ENCODE assay signal across 21 cellular contexts in the genomic region with DNA sequence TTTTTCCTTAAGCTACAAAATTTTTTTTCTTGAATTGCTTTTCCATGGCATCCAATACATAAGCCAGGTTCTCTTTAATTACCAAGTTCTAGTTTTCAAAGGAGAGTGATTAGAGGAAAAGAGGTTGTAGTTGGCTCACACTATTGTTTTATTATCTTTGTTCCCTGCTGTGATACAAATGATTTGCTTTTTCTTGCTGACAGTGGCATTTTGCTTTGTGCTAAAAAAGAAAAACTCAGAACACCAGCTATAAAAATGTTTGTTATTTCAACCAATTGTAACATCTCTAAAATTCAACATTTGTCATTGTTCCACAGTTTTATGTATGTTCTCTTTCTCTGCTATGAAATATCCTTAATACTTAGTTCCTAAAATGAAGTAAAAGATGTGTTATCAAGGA.
DNase-seq lines count a peak whose midpoint lies in the region; ATAC-seq, FAIRE-seq and TF ChIP-seq lines count a peak whose summit lies in the region.
"Had no signal": no experiment of that assay in that cellular context is flagged by ENCODE, and none has a peak within 500 bp of the region (broad histone marks: within the 10 kb centered on the region; RNA-seq: fewer than 3 reads in every experiment).

No MANE protein-coding gene starts in this region.

- TF ChIP-seq RAD21 in A549 (conservative IDR thresholded peaks at IDR 0.05 in 1 of 2, IDR thresholded peaks at IDR 0.05 in 1 of 2): no peak
- TF ChIP-seq RAD21 in IMR-90 (IDR thresholded peaks at IDR 0.05; ENCODE audit: low read length): no peak

- H3K27ac ChIP-seq in A549 (no peak overlapping the region), IMR-90 (ENCODE audit: insufficient read depth, low read length) (no peak overlapping the region), mesendoderm (ENCODE audit: low read depth, low read length) (no peak overlapping the region)
- H3K27ac ChIP-seq: BLaER1 treated with 17β-estradiol and CSF1 and Interleukin-3, amounts not matched to agents 10 nM and 100 nM; C4-2B had no signal

- CTCF ChIA-PET in A549 (lab: Yijun Ruan, JAX): no interaction called here
- CTCF ChIA-PET in IMR-90 (lab: Yijun Ruan, JAX): interaction anchor here (0.6 to 0.7 kb wide), 2 partner anchors 9 to 26 kb away, joined by 3 to 4 read pairs; no protein-coding TSS in a partner anchor
- CTCF ChIA-PET in GM10248 (lab: Yijun Ruan, JAX): no interaction called here

- dilution Hi-C loops in IMR-90 (cut with HindIII; ENCODE audit: low sequenced_read_pairs, unreplicated experiment): no loop called here

- H3K4me1 ChIP-seq in A549: no peaks in the 10 kb centered on the region
- no peaks in the 10 kb centered on the region for H3K4me1 ChIP-seq in IMR-90 (ENCODE audit: control insufficient read depth, insufficient read depth, low read length)
- H3K4me1 ChIP-seq in mesendoderm (ENCODE audit: control insufficient read depth, low read depth, low read length): peaks cover 2% of the 10 kb centered on the region
- H3K4me1 ChIP-seq: BLaER1 treated with 17β-estradiol and CSF1 and Interleukin-3, amounts not matched to agents 10 nM and 100 nM; Caco-2 had no signal

- no peak overlapping the region for H2BK20ac ChIP-seq in IMR-90 (ENCODE audit: low read depth, low read length)

- H3K4ac ChIP-seq in IMR-90 (ENCODE audit: low read depth, low read length) (no peak overlapping the region), mesendoderm (ENCODE audit: low read depth, low read length) (no peak overlapping the region)

- FAIRE-seq in A549 (lab: Jason Lieb, UNC): no peak
- FAIRE-seq: A204.1, D721Med, G401.6, GM12878, GM12892, GM18507 had no signal

- TF ChIP-seq EP300 in A549 (IDR thresholded peaks at IDR 0.05): no peak

- H4K20me1 ChIP-seq in IMR-90 (ENCODE audit: insufficient read depth, low read length): no peaks in the 10 kb centered on the region
- H4K20me1 ChIP-seq: BLaER1 treated with 17β-estradiol and CSF1 and Interleukin-3, amounts not matched to agents 10 nM and 100 nM had no signal

- POLR2A ChIA-PET in A549 (lab: Yijun Ruan, JAX) (no interaction called here), IMR-90 (lab: Charles Lee; ENCODE audit: unreplicated experiment) (no interaction called here), GM10248 (lab: Yijun Ruan, JAX) (no interaction called here)

- no peaks in the 10 kb centered on the region for H3K79me2 ChIP-seq in mesendoderm (ENCODE audit: control insufficient read depth, insufficient read depth, low read length)

- no peak overlapping the region for H2AK9ac ChIP-seq in IMR-90 (replicated peaks; ENCODE audit: low read depth, low read length, poor library complexity)

- H3K9me3 ChIP-seq in A549 (no peaks in the 10 kb centered on the region), IMR-90 (ENCODE audit: control insufficient read depth, insufficient read depth, low read length) (no peaks in the 10 kb centered on the region)
- H3K9me3 ChIP-seq: BLaER1 treated with 17β-estradiol and CSF1 and Interleukin-3, amounts not matched to agents 10 nM and 100 nM; Caco-2 had no signal

- H2BK15ac ChIP-seq in IMR-90 (ENCODE audit: low read depth, low read length) (no peak overlapping the region), mesendoderm (replicated peaks; ENCODE audit: low read depth) (no peak overlapping the region)

- no peak overlapping the region for H3K56ac ChIP-seq in IMR-90 (ENCODE audit: extremely low read depth, insufficient read depth, low read length)
- no peak overlapping the region for H3K56ac ChIP-seq in mesendoderm (ENCODE audit: low read length)

- H2AFZ ChIP-seq in IMR-90 (replicated peaks; ENCODE audit: low read length, poor library complexity): no peak overlapping the region

- H3K18ac ChIP-seq in IMR-90 (ENCODE audit: low read depth, low read length): no peak overlapping the region
- H3K18ac ChIP-seq in mesendoderm (ENCODE audit: low read length): no peak overlapping the region

- no peak overlapping the region for H4K8ac ChIP-seq in IMR-90 (ENCODE audit: low read depth in 2 of 2, low read length in 2 of 2)
- no peak overlapping the region for H4K8ac ChIP-seq in mesendoderm (ENCODE audit: low read depth, low read length)

- H4K91ac ChIP-seq in IMR-90 (ENCODE audit: insufficient read depth, low read depth, low read length): no peak overlapping the region

- H3K9ac ChIP-seq in IMR-90 (ENCODE audit: low read depth, low read length): no peak overlapping the region
- H3K9ac ChIP-seq in mesendoderm (ENCODE audit: low read length): no peak overlapping the region
- H3K9ac ChIP-seq: BLaER1 treated with 17β-estradiol and CSF1 and Interleukin-3, amounts not matched to agents 10 nM and 100 nM had no signal

- TF ChIP-seq CTCF in A549 (IDR thresholded peaks at IDR 0.05) (no peak), IMR-90 (conservative IDR thresholded peaks at IDR 0.05; ENCODE audit: low read depth, low read length) (no peak), GM10248 (IDR thresholded peaks at IDR 0.05; ENCODE audit: control extremely low read depth, extremely low read depth, low read depth, missing control alignments) (no peak)

- H3K9me1 ChIP-seq in IMR-90 (ENCODE audit: insufficient read depth, low read length): no peaks in the 10 kb centered on the region

- no peaks in the 10 kb centered on the region for H3K27me3 ChIP-seq in IMR-90 (ENCODE audit: control insufficient read depth, insufficient read depth, low read length)
- H3K27me3 ChIP-seq in mesendoderm (ENCODE audit: insufficient read depth, low read length, poor library complexity): no peaks in the 10 kb centered on the region
- H3K27me3 ChIP-seq: BLaER1 treated with 17β-estradiol and CSF1 and Interleukin-3, amounts not matched to agents 10 nM and 100 nM had no signal

- intact Hi-C loops in IMR-90 (cut with micrococcal nuclease): no loop called here

- ATAC-seq in A549 (no peak), IMR-90 (ENCODE audit: low read depth) (no peak)
- ATAC-seq: CD8-positive, alpha-beta T cell; GM12878 had no signal

- H4K5ac ChIP-seq in IMR-90 (ENCODE audit: low read depth, low read length): no peak overlapping the region
- H4K5ac ChIP-seq in mesendoderm (ENCODE audit: low read length): no peak overlapping the region

- H3K4me2 ChIP-seq in A549: no peak overlapping the region
- no peak overlapping the region for H3K4me2 ChIP-seq in IMR-90 (ENCODE audit: low read depth, low read length)
- no peak overlapping the region for H3K4me2 ChIP-seq in mesendoderm (ENCODE audit: low read length)
- H3K4me2 ChIP-seq: BLaER1 treated with 17β-estradiol and CSF1 and Interleukin-3, amounts not matched to agents 10 nM and 100 nM had no signal

- H3K23ac ChIP-seq in IMR-90 (ENCODE audit: low read depth, low read length) (no peak overlapping the region), mesendoderm (ENCODE audit: low read length) (no peak overlapping the region)

- DNase-seq in A549 (ENCODE audit: low read depth in 1 of 2, low spot score in 1 of 2) (no peak), IMR-90 (no peak), mesendoderm (peak; percentile 45), GM10248 (ENCODE audit: extremely low spot score) (no peak), iPS-NIHi11 (ENCODE audit: low spot score) (no peak)
- DNase-seq: 8988T; AML-193; Caco-2; Calu3; CD4-positive, alpha-beta T cell; CD8-positive, alpha-beta T cell; DMS79 treated with DMSO at 0.1 percent for 48 hours; GF-D8 had no signal

- no peak overlapping the region for H3K14ac ChIP-seq in IMR-90 (replicated peaks; ENCODE audit: low read depth, low read length)

- H2BK5ac ChIP-seq in IMR-90 (ENCODE audit: low read depth, low read length, poor library complexity, severe bottlenecking) (no peak overlapping the region), mesendoderm (ENCODE audit: low read length) (no peak overlapping the region)

- H3K36me3 ChIP-seq in IMR-90 (ENCODE audit: control insufficient read depth, insufficient read depth, low read length): no peaks in the 10 kb centered on the region
- no peaks in the 10 kb centered on the region for H3K36me3 ChIP-seq in mesendoderm (ENCODE audit: control insufficient read depth, insufficient read depth, low read length)
- H3K36me3 ChIP-seq: BLaER1 treated with 17β-estradiol and CSF1 and Interleukin-3, amounts not matched to agents 10 nM and 100 nM had no signal

- TF ChIP-seq POLR2A in A549 (IDR thresholded peaks at IDR 0.05; ENCODE audit: low read length): no peak
- no peak for TF ChIP-seq POLR2A in IMR-90 (IDR thresholded peaks at IDR 0.05; ENCODE audit: low read depth, low read length)

- no TSS peak for BruUV-seq in IMR-90 (replicated peaks; lab: Mats Ljungman, UMichigan)

- in situ Hi-C loops in IMR-90 (cut with MboI; ENCODE audit: low sequenced_read_pairs): no loop called here

- H3K4me3 ChIP-seq in A549 (no peak overlapping the region), IMR-90 (ENCODE audit: insufficient read depth, low read depth, low read length) (no peak overlapping the region), mesendoderm (ENCODE audit: low read length) (no peak overlapping the region)
- H3K4me3 ChIP-seq: BLaER1 treated with 17β-estradiol and CSF1 and Interleukin-3, amounts not matched to agents 10 nM and 100 nM; GM12878 had no signal

- no peak overlapping the region for H2BK120ac ChIP-seq in IMR-90 (ENCODE audit: low read depth, low read length)
- H2BK120ac ChIP-seq in mesendoderm (ENCODE audit: low read depth, low read length): no peak overlapping the region

- H2AK5ac ChIP-seq in IMR-90 (ENCODE audit: low read depth, low read length) (no peak overlapping the region), mesendoderm (ENCODE audit: low read length) (no peak overlapping the region)

- H3K79me1 ChIP-seq in IMR-90 (ENCODE audit: low read depth in 1 of 2, low read length in 2 of 2): no peaks in the 10 kb centered on the region
- H3K79me1 ChIP-seq in mesendoderm (ENCODE audit: low read length): no peaks in the 10 kb centered on the region

TF ChIP-seq in A549, 52 proteins besides CTCF, POLR2A, EP300 and RAD21:
- TF ChIP-seq FOSL2 (IDR thresholded peaks at IDR 0.05) (no peak), FOSL2 (CRISPR knock-in tag; IDR thresholded peaks at IDR 0.05) (no peak), CHD2 (IDR thresholded peaks at IDR 0.05; ENCODE audit: low read length, partially characterized antibody) (no peak), MAFK (IDR thresholded peaks at IDR 0.05; ENCODE audit: partially characterized antibody) (peak; percentile 15)

TF ChIP-seq in IMR-90, 13 proteins besides CTCF, POLR2A, EP300 and RAD21:
- peak; percentile 67 for TF ChIP-seq MAFK (IDR thresholded peaks at IDR 0.05; ENCODE audit: low read depth, low read length)
- TF ChIP-seq MXI1 (IDR thresholded peaks at IDR 0.05; ENCODE audit: borderline replicate concordance, low read depth, low read length): no peak
